1 cellular context compared by ENCODE assay signal in the genomic region with DNA sequence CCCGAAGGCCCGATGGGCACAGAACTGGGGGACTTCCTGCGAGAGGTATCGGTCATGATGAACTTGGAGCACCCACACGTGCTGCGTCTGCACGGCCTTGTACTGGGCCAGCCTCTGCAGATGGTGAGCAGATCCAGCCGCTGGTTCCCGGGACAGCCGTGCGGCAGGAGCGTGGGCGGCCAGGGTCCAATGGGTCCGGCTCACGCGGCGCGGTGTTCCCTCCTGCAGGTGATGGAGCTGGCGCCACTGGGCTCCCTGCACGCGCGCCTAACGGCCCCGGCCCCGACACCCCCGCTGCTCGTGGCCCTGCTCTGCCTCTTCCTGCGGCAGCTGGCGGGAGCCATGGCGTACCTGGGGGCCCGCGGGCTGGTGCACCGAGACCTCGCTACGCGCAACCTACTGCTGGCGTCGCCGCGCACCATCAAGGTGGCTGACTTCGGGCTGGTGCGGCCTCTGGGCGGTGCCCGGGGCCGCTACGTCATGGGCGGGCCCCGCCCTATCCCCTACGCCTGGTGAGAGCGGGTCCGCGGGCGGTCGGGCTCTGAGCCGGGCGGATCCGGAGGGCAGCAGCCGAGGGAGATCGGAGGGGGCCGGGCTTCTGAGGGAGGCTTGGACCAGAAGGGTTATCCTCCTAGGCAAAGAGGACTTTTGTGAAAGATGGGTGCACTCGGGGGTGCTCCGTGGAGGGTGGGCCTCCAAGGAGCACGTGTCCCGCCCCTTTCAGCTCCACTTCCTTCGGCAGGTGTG.
A peak's percentile ranks its signal among the peaks of the same experiment; 100 is the strongest.
TF ChIP-seq lines count a peak whose summit lies in the region.

No MANE protein-coding gene starts in this region.

TF ChIP-seq in H1, 55 proteins besides CTCF, POLR2A, EP300 and RAD21:
- TF ChIP-seq SIRT6 (IDR thresholded peaks at IDR 0.05; ENCODE audit: low read length): no peak
- peak; percentile 65 for TF ChIP-seq KDM4A (IDR thresholded peaks at IDR 0.05; ENCODE audit: low read depth, low read length, severe bottlenecking)
- TF ChIP-seq SUZ12 (IDR thresholded peaks at IDR 0.05; ENCODE audit: low read length): no peak
- TF ChIP-seq ASH2L (IDR thresholded peaks at IDR 0.05; ENCODE audit: low read length): peak; percentile 40
- no peak for TF ChIP-seq HDAC6 (IDR thresholded peaks at IDR 0.05; ENCODE audit: low read depth, low read length)
- TF ChIP-seq GTF2F1 (IDR thresholded peaks at IDR 0.05; ENCODE audit: borderline replicate concordance, low read depth, low read length): no peak
- TF ChIP-seq CREB1 (IDR thresholded peaks at IDR 0.05): peak; percentile 84
- TF ChIP-seq NANOG (IDR thresholded peaks at IDR 0.05; ENCODE audit: insufficient read depth, low read depth, low read length, poor library complexity, severe bottlenecking): no peak
- TF ChIP-seq CHD7 (IDR thresholded peaks at IDR 0.05; ENCODE audit: insufficient replicate concordance, low read length): no peak
- no peak for TF ChIP-seq POU5F1 (IDR thresholded peaks at IDR 0.05; ENCODE audit: low read depth, low read length)
- no peak for TF ChIP-seq CTBP2 (IDR thresholded peaks at IDR 0.05; ENCODE audit: borderline replicate concordance, insufficient read depth, insufficient read length, low read length)
- TF ChIP-seq TAF7 (optimal IDR thresholded peaks at IDR 0.05; ENCODE audit: borderline replicate concordance, low read depth, low read length): no peak
- no peak for TF ChIP-seq RFX5 (IDR thresholded peaks at IDR 0.05; ENCODE audit: borderline replicate concordance, low read depth, low read length)
- TF ChIP-seq YY1 (IDR thresholded peaks at IDR 0.05; ENCODE audit: low read depth, low read length): peak; percentile 48
- peak; percentile 16; the same call in 1 of the 2 replicates for TF ChIP-seq EGR1 (IDR thresholded peaks at IDR 0.05; ENCODE audit: borderline replicate concordance, low read depth, low read length)
- TF ChIP-seq TCF12 (IDR thresholded peaks at IDR 0.05; ENCODE audit: low read depth, low read length): no peak
- peak; percentile 91 for TF ChIP-seq E2F6 (IDR thresholded peaks at IDR 0.05)
- no peak for TF ChIP-seq RXRA (IDR thresholded peaks at IDR 0.05; ENCODE audit: insufficient read depth, low read depth, low read length)
- 0 out of 2 replicates have a peak, but pooled peaks have one; percentile 1 for TF ChIP-seq RBBP5 (IDR thresholded peaks at IDR 0.05; ENCODE audit: borderline replicate concordance, low read depth, low read length)
- TF ChIP-seq, protein P1, sequence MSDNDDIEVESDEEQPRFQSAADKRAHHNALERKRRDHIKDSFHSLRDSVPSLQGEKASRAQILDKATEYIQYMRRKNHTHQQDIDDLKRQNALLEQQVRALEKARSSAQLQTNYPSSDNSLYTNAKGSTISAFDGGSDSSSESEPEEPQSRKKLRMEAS (IDR thresholded peaks at IDR 0.05): peak; percentile 73
- TF ChIP-seq SIN3A (conservative IDR thresholded peaks at IDR 0.05 in 1 of 2, IDR thresholded peaks at IDR 0.05 in 1 of 2; ENCODE audit: low read depth in 1 of 2, low read length in 2 of 2): no peak; a peak in 1 of 4 replicates
- TF ChIP-seq POLR2AphosphoS5 (IDR thresholded peaks at IDR 0.05; ENCODE audit: low read depth, low read length): peak; percentile 37
- no peak for TF ChIP-seq ATF3 (IDR thresholded peaks at IDR 0.05; ENCODE audit: insufficient read depth, low read depth, low read length)
- TF ChIP-seq SIX5 (IDR thresholded peaks at IDR 0.05; ENCODE audit: low read depth, low read length): no peak
- no peak for TF ChIP-seq NRF1 (IDR thresholded peaks at IDR 0.05; ENCODE audit: low read depth, low read length)
- TF ChIP-seq, protein P2, sequence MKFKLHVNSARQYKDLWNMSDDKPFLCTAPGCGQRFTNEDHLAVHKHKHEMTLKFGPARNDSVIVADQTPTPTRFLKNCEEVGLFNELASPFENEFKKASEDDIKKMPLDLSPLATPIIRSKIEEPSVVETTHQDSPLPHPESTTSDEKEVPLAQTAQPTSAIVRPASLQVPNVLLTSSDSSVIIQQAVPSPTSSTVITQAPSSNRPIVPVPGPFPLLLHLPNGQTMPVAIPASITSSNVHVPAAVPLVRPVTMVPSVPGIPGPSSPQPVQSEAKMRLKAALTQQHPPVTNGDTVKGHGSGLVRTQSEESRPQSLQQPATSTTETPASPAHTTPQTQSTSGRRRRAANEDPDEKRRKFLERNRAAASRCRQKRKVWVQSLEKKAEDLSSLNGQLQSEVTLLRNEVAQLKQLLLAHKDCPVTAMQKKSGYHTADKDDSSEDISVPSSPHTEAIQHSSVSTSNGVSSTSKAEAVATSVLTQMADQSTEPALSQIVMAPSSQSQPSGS (IDR thresholded peaks at IDR 0.05; ENCODE audit: low read length): no peak
- no peak for TF ChIP-seq CBX8 (IDR thresholded peaks at IDR 0.05; ENCODE audit: borderline replicate concordance, low read depth, low read length)
- TF ChIP-seq CBX5 (IDR thresholded peaks at IDR 0.05; ENCODE audit: low read depth, low read length): no peak
- no peak for TF ChIP-seq SP4 (IDR thresholded peaks at IDR 0.05; ENCODE audit: low read length)
- 0 out of 2 replicates have a peak, but pooled peaks have one; percentile 30 for TF ChIP-seq PHF8 (conservative IDR thresholded peaks at IDR 0.05; ENCODE audit: low read depth, low read length)
- no peak for TF ChIP-seq SP2 (IDR thresholded peaks at IDR 0.05; ENCODE audit: low read length)
- no peak for TF ChIP-seq MAFK (IDR thresholded peaks at IDR 0.05; ENCODE audit: low read depth, low read length)
- no peak for TF ChIP-seq SRF (IDR thresholded peaks at IDR 0.05; ENCODE audit: low read depth, low read length)
- TF ChIP-seq BRCA1 (IDR thresholded peaks at IDR 0.05; ENCODE audit: low read depth, low read length): no peak
- no peak for TF ChIP-seq TEAD4 (IDR thresholded peaks at IDR 0.05; ENCODE audit: low read depth, low read length)
- peak; percentile 9; the same call in 1 of the 2 replicates for TF ChIP-seq USF2 (IDR thresholded peaks at IDR 0.05; ENCODE audit: low read length)
- TF ChIP-seq FOSL1 (IDR thresholded peaks at IDR 0.05; ENCODE audit: insufficient read depth, low read depth, low read length): no peak
- no peak; the same call in 1 of the 2 replicates for TF ChIP-seq TBP (IDR thresholded peaks at IDR 0.05; ENCODE audit: low read depth, low read length)
